8 cellular contexts compared by ENCODE assay signal in the genomic region with DNA sequence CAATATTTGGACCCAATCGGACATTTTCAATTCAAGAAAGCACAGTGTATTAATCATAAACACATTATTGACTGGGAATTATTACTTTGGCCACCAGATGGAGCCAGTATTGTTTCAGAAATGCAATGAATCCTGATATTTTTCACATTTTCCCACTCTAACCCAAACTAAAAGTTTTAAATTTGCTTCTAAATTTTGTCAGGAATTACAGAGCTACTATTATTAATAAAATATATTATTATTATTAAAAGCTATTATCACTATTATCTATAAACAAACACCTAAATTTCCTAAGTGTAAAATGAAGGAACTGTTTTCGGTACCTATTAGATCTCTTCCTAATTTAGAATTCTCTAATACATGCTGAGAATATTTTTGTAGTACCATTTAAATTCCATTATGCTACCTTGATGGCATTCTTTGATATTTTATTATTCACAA.
DNase-seq lines count a peak whose midpoint lies in the region; ATAC-seq and TF ChIP-seq lines count a peak whose summit lies in the region.

No MANE protein-coding gene starts in this region.

- no peak overlapping the region for H4K8ac ChIP-seq in neuronal stem cell (ENCODE audit: low read depth, low read length)

- H2BK15ac ChIP-seq in neuronal stem cell (ENCODE audit: low read length): no peak overlapping the region

- no peak overlapping the region for H2AFZ ChIP-seq in neuronal stem cell (ENCODE audit: low read length)

- DNase-seq in heart left ventricle (no peak), cardiac septum (ENCODE audit: low spot score) (no peak), RKO (ENCODE audit: low spot score) (peak; percentile 47), foreskin keratinocyte (no peak), upper lobe of left lung (no peak), neuronal stem cell (ENCODE audit: low spot score) (no peak)
- DNase-seq in activated naive CD8-positive, alpha-beta T cell treated with anti-CD3 and anti-CD28 coated beads for 36 hours: no peak

- H3K27me3 ChIP-seq in heart left ventricle (no peaks in the 10 kb centered on the region), foreskin keratinocyte (no peaks in the 10 kb centered on the region), upper lobe of left lung (no peaks in the 10 kb centered on the region), neuronal stem cell (ENCODE audit: control insufficient read depth in 3 of 3, insufficient read depth in 3 of 3, low read depth in 1 of 3, low read length in 3 of 3) (no peaks in the 10 kb centered on the region)

- no peaks in the 10 kb centered on the region for H3K36me3 Mint-ChIP-seq in activated naive CD8-positive, alpha-beta T cell treated with anti-CD3 and anti-CD28 coated beads for 36 hours

- no peak overlapping the region for H3K4me3 Mint-ChIP-seq in activated naive CD8-positive, alpha-beta T cell treated with anti-CD3 and anti-CD28 coated beads for 36 hours

- WGBS in heart left ventricle, 4 donors: 60 to 69% (median 62%) methylated on average over 2 of the region's 2 CpGs
- 53 to 61% methylated on average over 2 of the region's 2 CpGs for WGBS in upper lobe of left lung, 2 donors
- WGBS in neuronal stem cell (ENCODE audit: extremely low coverage in 2 of 2, insufficient read length in 2 of 2, insufficient replicate concordance in 1 of 2), 2 donors: no CpG with 5 or more reads among the region's 2 CpGs

- H2BK5ac ChIP-seq in neuronal stem cell (ENCODE audit: low read length): no peak overlapping the region

- H3K23ac ChIP-seq in neuronal stem cell (ENCODE audit: low read depth, low read length, poor library complexity): no peak overlapping the region

- no peak overlapping the region for H3K9ac ChIP-seq in neuronal stem cell (ENCODE audit: low read depth, low read length, poor library complexity)

- H3K9me3 ChIP-seq in heart left ventricle (no peaks in the 10 kb centered on the region), upper lobe of left lung (no peaks in the 10 kb centered on the region), neuronal stem cell (replicated peaks in 1 of 2; ENCODE audit: control insufficient read depth in 2 of 2, insufficient read depth in 1 of 2, low read depth in 1 of 2, low read length in 2 of 2) (no peaks in the 10 kb centered on the region)

- TF ChIP-seq EP300 in upper lobe of left lung (IDR thresholded peaks at IDR 0.05): no peak

- no peak overlapping the region for H3K18ac ChIP-seq in neuronal stem cell (ENCODE audit: low read length)

- H3K9me3 Mint-ChIP-seq in activated naive CD8-positive, alpha-beta T cell treated with anti-CD3 and anti-CD28 coated beads for 36 hours: no peaks in the 10 kb centered on the region

- no peak overlapping the region for H3K27ac Mint-ChIP-seq in activated naive CD8-positive, alpha-beta T cell treated with anti-CD3 and anti-CD28 coated beads for 36 hours

- H4K91ac ChIP-seq in neuronal stem cell (ENCODE audit: low read depth, low read length, poor library complexity): no peak overlapping the region

- H2BK12ac ChIP-seq in neuronal stem cell (ENCODE audit: low read length): no peak overlapping the region

- no peak for TF ChIP-seq POLR2A in heart left ventricle (IDR thresholded peaks at IDR 0.05)
- TF ChIP-seq POLR2A in upper lobe of left lung (IDR thresholded peaks at IDR 0.05): no peak

- no peaks in the 10 kb centered on the region for H3K79me1 ChIP-seq in neuronal stem cell (ENCODE audit: low read depth, low read length)

- no peaks in the 10 kb centered on the region for H3K4me1 Mint-ChIP-seq in activated naive CD8-positive, alpha-beta T cell treated with anti-CD3 and anti-CD28 coated beads for 36 hours

- peaks cover 0 to 3% (median 0%) of the 10 kb centered on the region in 12 donors for H3K4me1 ChIP-seq in heart left ventricle
- no peaks in the 10 kb centered on the region for H3K4me1 ChIP-seq in foreskin keratinocyte
- no peaks in the 10 kb centered on the region for H3K4me1 ChIP-seq in upper lobe of left lung
- peaks cover 0 to 13% of the 10 kb centered on the region in 2 donors for H3K4me1 ChIP-seq in neuronal stem cell (ENCODE audit: control insufficient read depth in 2 of 2, insufficient read depth in 1 of 2, low read depth in 1 of 2, low read length in 2 of 2)

- H3K4me3 ChIP-seq in heart left ventricle (no peak overlapping the region), upper lobe of left lung (no peak overlapping the region), neuronal stem cell (ENCODE audit: low read length in 2 of 2) (no peak overlapping the region)

- no peak overlapping the region for H3K14ac ChIP-seq in neuronal stem cell (ENCODE audit: low read length)

- TF ChIP-seq CTCF in heart left ventricle (IDR thresholded peaks at IDR 0.05) (peak; percentile 52 to 80 (median 63)), foreskin keratinocyte (conservative IDR thresholded peaks at IDR 0.05) (peak; percentile 75), upper lobe of left lung (IDR thresholded peaks at IDR 0.05) (peak in 5 of 6 experiments; percentile 33 to 63 (median 40))

- H3K36me3 ChIP-seq in heart left ventricle: no peaks in the 10 kb centered on the region
- no peaks in the 10 kb centered on the region for H3K36me3 ChIP-seq in upper lobe of left lung
- no peaks in the 10 kb centered on the region for H3K36me3 ChIP-seq in neuronal stem cell (replicated peaks in 1 of 2; ENCODE audit: control insufficient read depth in 2 of 2, insufficient read depth in 2 of 2, low read length in 2 of 2)

- ATAC-seq in heart left ventricle (no peak), foreskin keratinocyte (no peak), upper lobe of left lung (ENCODE audit: low FRiP score in 2 of 2) (no peak), HG03571 (IDR thresholded peaks at IDR 0.05; ENCODE audit: unreplicated experiment) (no peak)

- peaks cover 5% of the 10 kb centered on the region for H3K27me3 Mint-ChIP-seq in activated naive CD8-positive, alpha-beta T cell treated with anti-CD3 and anti-CD28 coated beads for 36 hours

- H3K27ac ChIP-seq in heart left ventricle (no peak overlapping the region), foreskin keratinocyte (no peak overlapping the region), upper lobe of left lung (no peak overlapping the region), neuronal stem cell (replicated peaks; ENCODE audit: low read length) (no peak overlapping the region)

- H2AK5ac ChIP-seq in neuronal stem cell (ENCODE audit: low read depth, low read length): no peak overlapping the region

- no peak overlapping the region for H3K4ac ChIP-seq in neuronal stem cell (ENCODE audit: low read length)

- intact Hi-C loops in heart left ventricle (cut with DNase I) (loop anchor here in 6 of 10 donors (5.0 kb wide), 3 partner anchors 543 to 553 kb away; no protein-coding TSS in a partner anchor), cardiac septum (cut with DNase I) (no loop called here)

- H3K4me2 ChIP-seq in neuronal stem cell (ENCODE audit: insufficient read depth, low read length, poor library complexity, severe bottlenecking): no peak overlapping the region

- no peak overlapping the region for H2BK120ac ChIP-seq in neuronal stem cell (ENCODE audit: low read depth, low read length)
